8 cellular contexts compared by ENCODE assay signal in genomic region chr6:56840467-56841371, GRCh38.
A peak's percentile ranks its signal among the peaks of the same experiment; 100 is the strongest.
DNase-seq lines count a peak whose midpoint lies in the region; ATAC-seq and TF ChIP-seq lines count a peak whose summit lies in the region.

No MANE protein-coding gene starts in this region.

- H3K4me3 Mint-ChIP-seq in CD14-positive monocyte, result no peak overlapping the region

- peaks cover 63% of the 10 kb centered on the region for H3K4me1 ChIP-seq in HUES64 (ENCODE audit: insufficient read depth, low read length)
- peaks cover 7% of the 10 kb centered on the region for H3K4me1 ChIP-seq in body of pancreas

- H3K27me3 ChIP-seq in HUES64 (ENCODE audit: insufficient read depth, low read length) (no peaks in the 10 kb centered on the region), body of pancreas (peaks cover 0 to 4% of the 10 kb centered on the region in 2 donors), layer of hippocampus (ENCODE audit: control insufficient read depth, insufficient read depth, low read length) (no peaks in the 10 kb centered on the region)

- H3K9me3 ChIP-seq in HUES64 (ENCODE audit: insufficient read depth, low read depth, low read length) (no peaks in the 10 kb centered on the region), body of pancreas (no peaks in the 10 kb centered on the region)

- H3K9me3 Mint-ChIP-seq in CD14-positive monocyte, result no peaks in the 10 kb centered on the region

- H3K4me3 ChIP-seq in HUES64 (ENCODE audit: low read length) (peak overlapping the region; percentile 88), body of pancreas (no peak overlapping the region)

- H3K4me1 Mint-ChIP-seq in CD14-positive monocyte, result peaks cover 38% of the 10 kb centered on the region

- DNase-seq in ACHN (peak; percentile 78), body of pancreas (no peak), posterior cingulate gyrus (no peak), CD14-positive monocyte (ENCODE audit: low spot score) (no peak), NOMO-1 treated with DMSO at 0.1 percent for 48 hours (lab: John Stamatoyannopoulos, UW; ENCODE audit: unreplicated experiment) (no peak)

- no peaks in the 10 kb centered on the region for H3K36me3 Mint-ChIP-seq in CD14-positive monocyte

- H3K27ac ChIP-seq in HUES64 (ENCODE audit: low read depth, low read length) (no peak overlapping the region), body of pancreas (peak overlapping the region in 3 of 4 donors; percentile 9 to 55 (median 20)), layer of hippocampus (ENCODE audit: low read depth, low read length) (peak overlapping the region; percentile 55)

- H3K27me3 Mint-ChIP-seq in CD14-positive monocyte (ENCODE audit: low read depth in 3 of 3), result peaks cover 8 to 12% (median 10%) of the 10 kb centered on the region in 3 donors

- TF ChIP-seq CTCF in body of pancreas (IDR thresholded peaks at IDR 0.05) (no peak), CD14-positive monocyte (IDR thresholded peaks at IDR 0.05) (no peak)

- TF ChIP-seq POLR2A in body of pancreas (IDR thresholded peaks at IDR 0.05), result peak in 2 of 3 donors; percentile 14 to 42

- H3K36me3 ChIP-seq in HUES64 (ENCODE audit: insufficient read depth, low read length) (no peaks in the 10 kb centered on the region), body of pancreas (replicated peaks in 1 of 2; ENCODE audit: insufficient read depth in 1 of 2, low read depth in 2 of 2) (no peaks in the 10 kb centered on the region)

- intact Hi-C loops in body of pancreas (cut with DNase I), result no loop called here
- intact Hi-C loops in posterior cingulate gyrus (cut with DNase I), result no loop called here
- intact Hi-C loops in CD14-positive monocyte (cut with micrococcal nuclease), result no loop called here

- in situ Hi-C loops in ACHN (cut with HindIII; ENCODE audit: low pct_ligation_motif_present, low pct_unique_long_range_greater_than_20kb, low sequenced_read_pairs), result no loop called here

- no peak overlapping the region for H3K9ac ChIP-seq in HUES64 (ENCODE audit: low read depth, low read length)

- peak overlapping the region in 1 of 7 donors; percentile 25 for H3K27ac Mint-ChIP-seq in CD14-positive monocyte

- 69% methylated on average over 6 of the region's 6 CpGs for WGBS in HUES64
- 43 to 44% methylated on average over 6 of the region's 6 CpGs for WGBS in body of pancreas, 2 donors

- ATAC-seq in body of pancreas (peak; percentile 49), GM21619 (IDR thresholded peaks at IDR 0.05; ENCODE audit: unreplicated experiment) (no peak)
